9 cellular contexts compared by ENCODE assay signal in the genomic region with DNA sequence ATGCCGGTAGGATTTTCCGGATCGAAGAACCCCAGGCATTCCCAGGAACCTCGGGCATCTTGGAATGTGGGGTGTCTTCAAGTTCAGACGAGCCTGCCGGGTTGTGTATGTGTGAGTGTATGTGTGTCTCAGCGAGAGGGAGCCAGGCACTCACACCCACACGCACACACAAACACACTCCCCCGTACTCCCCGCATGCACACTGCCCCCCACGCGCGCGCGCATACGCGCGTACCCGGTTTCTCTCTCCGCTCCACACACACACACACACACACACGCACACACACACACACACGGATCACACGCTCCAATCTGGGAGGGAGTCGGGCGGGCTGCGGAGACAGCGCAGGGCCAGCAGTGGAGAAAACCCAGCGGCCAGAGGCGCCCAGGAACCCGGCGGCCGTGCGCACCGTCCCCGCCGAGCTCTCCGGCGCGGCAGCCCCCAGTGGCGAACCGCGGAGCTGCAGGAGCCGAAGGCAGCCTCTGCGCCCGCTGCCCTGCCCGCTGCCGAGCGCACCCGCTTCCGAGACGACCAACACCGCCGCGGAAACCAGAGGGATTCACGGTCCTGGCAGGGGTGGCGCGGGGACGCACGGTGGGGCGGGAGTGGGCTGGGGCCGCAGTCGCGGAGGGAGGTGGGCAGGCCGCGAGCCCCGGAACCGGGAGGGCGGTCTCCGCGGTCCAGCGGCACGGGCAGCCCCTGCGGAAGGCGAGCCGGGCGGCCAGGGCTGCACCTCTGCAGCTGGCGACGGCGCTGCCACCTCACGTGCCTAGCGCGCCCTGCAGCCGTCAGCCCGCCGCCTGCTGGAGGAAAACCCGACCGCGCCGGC. TPM values are rescaled to one million over a fixed set of nuclear protein-coding genes. Genes with fewer than 3 reads are reported as not detected.
DNase-seq lines count a peak whose midpoint lies in the region; ATAC-seq, FAIRE-seq and TF ChIP-seq lines count a peak whose summit lies in the region.
"Had no signal": no experiment of that assay in that cellular context is flagged by ENCODE, and none has a peak within 500 bp of the region (broad histone marks: within the 10 kb centered on the region; RNA-seq: fewer than 3 reads in every experiment).

A gene (minus strand): TSS at position 125 of the 830 bp plus-strand sequence.

- in situ Hi-C loops in mammary epithelial cell (cut with MboI; ENCODE audit: low sequenced_read_pairs in 2 of 2), result loop anchor here in 1 of 2 donors (25.0 kb wide), 1 partner anchor 250 kb away; no protein-coding TSS in a partner anchor

- no peak for DNase-seq in D721Med (ENCODE audit: insufficient read length, low spot score)
- DNase-seq in NCI-H1048 (lab: John Stamatoyannopoulos, UW), result peak; percentile 31
- DNase-seq in mammary epithelial cell, result peak; percentile 70
- DNase-seq in inferior parietal cortex (ENCODE audit: extremely low spot score), result peak; percentile 45
- DNase-seq in spleen, result peak; percentile 92

- no peaks in the 10 kb centered on the region for H3K36me3 ChIP-seq in mammary epithelial cell (ENCODE audit: insufficient read depth, low read length)
- H3K36me3 ChIP-seq in spleen, result no peaks in the 10 kb centered on the region

- H3K9me3 ChIP-seq in mammary epithelial cell (replicated peaks; ENCODE audit: insufficient read depth, low read length) (no peaks in the 10 kb centered on the region), spleen (no peaks in the 10 kb centered on the region)

- no peak for FAIRE-seq in D721Med (lab: Jason Lieb, UNC)

- H3K79me2 ChIP-seq in mammary epithelial cell (ENCODE audit: insufficient read depth, low read length), result no peaks in the 10 kb centered on the region

- H3K4me2 ChIP-seq in mammary epithelial cell (ENCODE audit: insufficient read depth, low read depth, low read length), result peak within 1 kb of the TSS; percentile 91

- dilution Hi-C loops in mammary epithelial cell (cut with HindIII; ENCODE audit: low sequenced_read_pairs), result no loop called here

- H3K27me3 ChIP-seq in mammary epithelial cell (ENCODE audit: insufficient read depth, low read length), result peaks cover 8% of the 10 kb centered on the region
- peaks cover 0 to 67% (median 22%) of the 10 kb centered on the region in 7 donors for H3K27me3 ChIP-seq in spleen (replicated peaks in 1 of 7)

- no peak within 1 kb of the TSS for H3K9ac ChIP-seq in mammary epithelial cell (ENCODE audit: insufficient read depth, low read length)

- ATAC-seq in GM21786 (IDR thresholded peaks at IDR 0.05; ENCODE audit: unreplicated experiment) (peak; percentile 52), GM18858 (IDR thresholded peaks at IDR 0.05; ENCODE audit: unreplicated experiment) (no peak)

- intact Hi-C loops in mammary epithelial cell (cut with micrococcal nuclease) (loop anchor here (1.0 to 10.0 kb wide), 3 partner anchors 257 to 605 kb away; no protein-coding TSS in a partner anchor), spleen (cut with DNase I; ENCODE audit: low total_unique reads) (loop anchor here (5.0 kb wide), 1 partner anchor 260 kb away; no protein-coding TSS in a partner anchor)

- 7% methylated on average over 4 of the region's 89 CpGs for WGBS in mammary epithelial cell (ENCODE audit: low coverage, missing lambda C conversion rate)
- 0 to 1% (median 1%) methylated on average over 9 to 89 of the region's 89 CpGs for WGBS in spleen, 5 donors

- H2AFZ ChIP-seq in mammary epithelial cell (ENCODE audit: low read depth, low read length), result peak within 1 kb of the TSS; percentile 79

- peak within 1 kb of the TSS in 2 of 3 experiments; percentile 46 to 48 for H3K4me3 ChIP-seq in mammary epithelial cell (replicated peaks in 1 of 3; ENCODE audit: insufficient read depth in 1 of 3, low read depth in 2 of 3, low read length in 3 of 3)
- peak within 1 kb of the TSS; percentile 25 to 72 (median 49) for H3K4me3 ChIP-seq in spleen

- TF ChIP-seq CTCF in D721Med (IDR thresholded peaks at IDR 0.05; ENCODE audit: insufficient read depth, missing control alignments) (peak; percentile 49), VCaP (conservative IDR thresholded peaks at IDR 0.05) (peak; percentile 89), mammary epithelial cell (conservative IDR thresholded peaks at IDR 0.05 in 1 of 2, IDR thresholded peaks at IDR 0.05 in 1 of 2; ENCODE audit: extremely low read depth in 1 of 2, insufficient read depth in 1 of 2, low read depth in 1 of 2, low read length in 2 of 2) (peak; percentile 47 to 65), spleen (IDR thresholded peaks at IDR 0.05 in 8 of 11, conservative IDR thresholded peaks at IDR 0.05 in 3 of 11) (peak; percentile 46 to 86 (median 76))

- no peak for TF ChIP-seq POLR2A in spleen (IDR thresholded peaks at IDR 0.05)

- H3K4me1 ChIP-seq in mammary epithelial cell (ENCODE audit: insufficient read depth, low read length) (peaks cover 9% of the 10 kb centered on the region), spleen (peaks cover 0 to 34% (median 24%) of the 10 kb centered on the region in 6 donors)

- no peaks in the 10 kb centered on the region for H4K20me1 ChIP-seq in mammary epithelial cell (ENCODE audit: insufficient read depth, low read length)

- H3K27ac ChIP-seq in VCaP (peak within 1 kb of the TSS; percentile 81), mammary epithelial cell (ENCODE audit: insufficient read depth, low read depth, low read length) (no peak within 1 kb of the TSS), spleen (peak within 1 kb of the TSS in 6 of 8 donors; percentile 9 to 74 (median 68))

- no TSS peak for BruUV-seq in mammary epithelial cell (replicated peaks; lab: Mats Ljungman, UMichigan)

- CTCF ChIA-PET in mammary epithelial cell (lab: Charles Lee; ENCODE audit: low non-redundant PET), result interaction anchor here (0.7 kb wide), 1 partner anchor 770 kb away, joined by 5 read pairs; no protein-coding TSS in a partner anchor

RNA-seq across cellular contexts. Expression of the gene that starts here (rescaled TPM):
- total RNA-seq in mammary epithelial cell (not detected), spleen (1 to 10 TPM in 6 of 7 donors, under 1 TPM in 1; 0.70 to 6.0 (median 2.3) TPM)
- polyA plus RNA-seq in mammary epithelial cell (not detected), spleen (under 1 TPM; 0.05 to 0.48 (median 0.07) TPM)
- not detected for polyA minus RNA-seq in mammary epithelial cell
- total RNA-seq: glomerular endothelial cell had no signal

Comparison
In these comparisons a context has a peak if more than half of its experiments do, and no peak if none do; other contexts are left out.
1. Peak in DNase-seq, H3K4me3 ChIP-seq and H3K4me2 ChIP-seq in mammary epithelial cell; RNA of the gene not detected or under 1 TPM.